32 cellular contexts compared by ENCODE assay signal in genomic region chr12:125244338-125244737, GRCh38. TPM values are rescaled to one million over a fixed set of nuclear protein-coding genes. Genes with fewer than 3 reads are reported as not detected.
"Had no signal": no experiment of that assay in that cellular context is flagged by ENCODE, and none has a peak within 500 bp of the region (broad histone marks: within the 10 kb centered on the region; RNA-seq: fewer than 3 reads in every experiment).

No MANE protein-coding gene starts in this region.

- H3K9me3 ChIP-seq: colonic mucosa had no signal

- H3K4me1 ChIP-seq: colonic mucosa had no signal

- H3K36me3 Mint-ChIP-seq: activated CD4-positive, alpha-beta memory T cell treated with anti-CD3 and anti-CD28 coated beads for 36 hours; activated CD8-positive, alpha-beta memory T cell treated with anti-CD3 and anti-CD28 coated beads, Interleukin-2, amount 10 ng/mL, durations not matched to agents 7 days and 5 days; activated naive CD4-positive, alpha-beta T cell treated with anti-CD3 and anti-CD28 coated beads, Interleukin-2, amount 10 ng/mL, durations not matched to agents 7 days and 5 days; activated naive CD8-positive, alpha-beta T cell; T-cell had no signal

- H3K4me1 Mint-ChIP-seq: activated B cell treated with CpG ODN at 0.5 μM for 24 hours; activated CD8-positive, alpha-beta memory T cell treated with anti-CD3 and anti-CD28 coated beads, Interleukin-2, amount 10 ng/mL, durations not matched to agents 7 days and 5 days; activated naive CD4-positive, alpha-beta T cell treated with anti-CD3 and anti-CD28 coated beads, Interleukin-2, amount 10 ng/mL, durations not matched to agents 7 days and 5 days; T-cell had no signal

- H3K36me3 ChIP-seq: brain microvascular endothelial cell, colonic mucosa, WERI-Rb-1 had no signal

- H3K4me3 Mint-ChIP-seq: activated B cell treated with CpG ODN at 0.5 μM for 24 hours; activated CD4-positive, alpha-beta memory T cell treated with anti-CD3 and anti-CD28 coated beads for 36 hours; activated CD8-positive, alpha-beta memory T cell treated with anti-CD3 and anti-CD28 coated beads, Interleukin-2, amount 10 ng/mL, durations not matched to agents 7 days and 5 days; activated CD8-positive, alpha-beta T cell treated with anti-CD3 and anti-CD28 coated beads, Interleukin-2, amount 10 ng/mL, durations not matched to agents 7 days and 5 days; activated naive CD4-positive, alpha-beta T cell treated with anti-CD3 and anti-CD28 coated beads, Interleukin-2, amount 10 ng/mL, durations not matched to agents 7 days and 5 days; activated naive CD8-positive, alpha-beta T cell; dendritic cell treated with granulocyte-macrophage colony-stimulating factor and Interleukin-4, amounts not matched to agents 40 ng/mL and 50 ng/mL, for 4 days; endodermal cell; T-cell; T-helper 1 cell treated with Interleukin-12 subunit alpha and Interleukin-12 subunit beta and Interleukin-4 antibody, amounts not matched to agents 30 μg/mL and 1 μg/mL, for 36 hours had no signal

- H3K9me3 Mint-ChIP-seq: activated B cell treated with CpG ODN at 0.5 μM for 24 hours; activated CD4-positive, alpha-beta memory T cell treated with anti-CD3 and anti-CD28 coated beads for 36 hours; activated naive CD4-positive, alpha-beta T cell treated with anti-CD3 and anti-CD28 coated beads, Interleukin-2, amount 10 ng/mL, durations not matched to agents 7 days and 5 days; dendritic cell treated with granulocyte-macrophage colony-stimulating factor and Interleukin-4, amounts not matched to agents 40 ng/mL and 50 ng/mL, for 4 days; endodermal cell; T-cell; T-helper 1 cell treated with Interleukin-12 subunit alpha and Interleukin-12 subunit beta and Interleukin-4 antibody, amounts not matched to agents 30 μg/mL and 1 μg/mL, for 36 hours had no signal

- H3K27ac Mint-ChIP-seq: activated B cell treated with CpG ODN at 0.5 μM for 24 hours; activated CD4-positive, alpha-beta memory T cell treated with anti-CD3 and anti-CD28 coated beads for 36 hours; activated CD8-positive, alpha-beta memory T cell treated with anti-CD3 and anti-CD28 coated beads, Interleukin-2, amount 10 ng/mL, durations not matched to agents 7 days and 5 days; activated CD8-positive, alpha-beta T cell treated with anti-CD3 and anti-CD28 coated beads, Interleukin-2, amount 10 ng/mL, durations not matched to agents 7 days and 5 days; activated naive CD4-positive, alpha-beta T cell treated with anti-CD3 and anti-CD28 coated beads, Interleukin-2, amount 10 ng/mL, durations not matched to agents 7 days and 5 days; activated naive CD8-positive, alpha-beta T cell; dendritic cell treated with granulocyte-macrophage colony-stimulating factor and Interleukin-4, amounts not matched to agents 40 ng/mL and 50 ng/mL, for 4 days; endodermal cell; T-cell; T-helper 1 cell treated with Interleukin-12 subunit alpha and Interleukin-12 subunit beta and Interleukin-4 antibody, amounts not matched to agents 30 μg/mL and 1 μg/mL, for 36 hours had no signal

- DNase-seq: activated B cell treated with CpG ODN at 0.5 μM for 24 hours; activated CD4-positive, alpha-beta memory T cell treated with anti-CD3 and anti-CD28 coated beads for 36 hours; activated CD4-positive, alpha-beta T cell treated with anti-CD3 and anti-CD28 coated beads for 48 hours; activated CD8-positive, alpha-beta memory T cell treated with anti-CD3 and anti-CD28 coated beads, Interleukin-2, amount 10 ng/mL, durations not matched to agents 7 days and 5 days; activated CD8-positive, alpha-beta memory T cell treated with anti-CD3 and anti-CD28 coated beads, Interleukin-2, amount 50 U/mL, for 4 hours; activated CD8-positive, alpha-beta T cell treated with anti-CD3 and anti-CD28 coated beads, Interleukin-2, amount 10 ng/mL, durations not matched to agents 7 days and 5 days; activated gamma-delta T cell; activated naive CD4-positive, alpha-beta T cell; activated naive CD4-positive, alpha-beta T cell treated with anti-CD3 and anti-CD28 coated beads, Interleukin-2, amount 10 ng/mL, durations not matched to agents 7 days and 5 days; activated T-cell treated with anti-CD3 and anti-CD28 coated beads, Interleukin-2, amount 50 U/mL, for 1 hour; activated T-cell treated with anti-CD3 and anti-CD28 coated beads, Interleukin-2, amount 50 U/mL, for 48 hours; amniotic stem cell; anterior cingulate cortex; brain microvascular endothelial cell; colonic mucosa; dorsolateral prefrontal cortex; effector memory CD4-positive, alpha-beta T cell; endodermal cell; foreskin fibroblast; glutamatergic neuron; SW 1271; T-cell; T1000; WERI-Rb-1 had no signal

- ATAC-seq: activated CD4-positive, CD25-positive, alpha-beta regulatory T cell treated with anti-CD3 and anti-CD28 coated beads, Interleukin-2, amount 50 U/mL, for 24 hours; activated CD8-positive, alpha-beta memory T cell treated with anti-CD3 and anti-CD28 coated beads, Interleukin-2, amount 10 ng/mL, durations not matched to agents 7 days and 5 days; activated CD8-positive, alpha-beta T cell treated with anti-CD3 and anti-CD28 coated beads, Interleukin-2, amount 10 ng/mL, durations not matched to agents 7 days and 5 days; esophagus mucosa; T-cell had no signal

- H3K27ac ChIP-seq: brain microvascular endothelial cell, colonic mucosa, WERI-Rb-1 had no signal

- H3K4me3 ChIP-seq: colonic mucosa, dorsolateral prefrontal cortex had no signal

- H3K27me3 ChIP-seq: brain microvascular endothelial cell had no signal

RNA-seq across cellular contexts. Expression of gene TMEM132B, which starts 58.2 kb away (rescaled TPM):
- total RNA-seq: activated B cell treated with CpG ODN at 0.5 μM for 24 hours; activated CD4-positive, alpha-beta memory T cell treated with anti-CD3 and anti-CD28 coated beads for 36 hours; activated CD8-positive, alpha-beta memory T cell treated with anti-CD3 and anti-CD28 coated beads for 36 hours; activated CD8-positive, alpha-beta memory T cell treated with anti-CD3 and anti-CD28 coated beads, Interleukin-2, amount 10 ng/mL, durations not matched to agents 7 days and 5 days; activated CD8-positive, alpha-beta T cell treated with anti-CD3 and anti-CD28 coated beads, Interleukin-2, amount 10 ng/mL, durations not matched to agents 7 days and 5 days; epithelial cell of proximal tubule; T-helper 2 cell treated with Interferon-gamma antibody and Interleukin-4, amounts not matched to agents 100 ng/mL and 5 ng/mL, for 36 hours had no signal
